In the genomic region with DNA sequence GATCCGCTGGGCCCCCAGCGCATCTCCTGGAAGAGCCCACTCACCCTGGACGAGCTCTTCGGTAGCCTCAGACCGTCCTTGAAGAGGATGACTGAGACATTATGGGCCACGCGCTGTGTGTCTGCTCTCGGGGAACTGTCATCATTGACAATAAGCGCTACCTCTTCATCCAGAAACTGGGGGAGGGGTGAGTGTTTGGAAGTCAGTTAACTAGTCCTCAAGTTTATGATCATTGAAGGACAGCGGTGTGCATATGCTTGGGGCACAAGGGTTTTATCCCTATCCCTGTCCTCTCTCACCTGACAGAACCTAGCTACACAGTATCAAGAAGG, we compare ENCODE assay signal across 8 cellular contexts. TPM values are rescaled to one million over a fixed set of nuclear protein-coding genes. Genes with fewer than 3 reads are reported as not detected.
A peak's percentile ranks its signal among the peaks of the same experiment; 100 is the strongest.
DNase-seq lines count a peak whose midpoint lies in the region; FAIRE-seq and TF ChIP-seq lines count a peak whose summit lies in the region.

No MANE protein-coding gene starts in this region.

- in situ Hi-C loops in GM13976 (cut with MboI; ENCODE audit: low sequenced_read_pairs, unreplicated experiment), result no loop called here

- H3K27ac ChIP-seq in kidney (ENCODE audit: low read depth in 2 of 2, low read length in 2 of 2), result peak overlapping the region; percentile 96 to 98
- H3K27ac ChIP-seq in subcutaneous abdominal adipose tissue (ENCODE audit: low read depth, low read length), result peak overlapping the region; percentile 83

- no peaks in the 10 kb centered on the region for H3K27me3 ChIP-seq in subcutaneous abdominal adipose tissue (ENCODE audit: control insufficient read depth in 5 of 5, insufficient read depth in 4 of 5, low read length in 5 of 5)

- no peaks in the 10 kb centered on the region for H3K9me3 Mint-ChIP-seq in activated naive CD8-positive, alpha-beta T cell (ENCODE audit: low read depth)

- H3K36me3 ChIP-seq in kidney (ENCODE audit: control insufficient read depth in 1 of 2, insufficient read depth in 2 of 2, low read length in 2 of 2) (peaks cover 3 to 6% of the 10 kb centered on the region in 2 donors), subcutaneous abdominal adipose tissue (ENCODE audit: control insufficient read depth in 5 of 5, insufficient read depth in 5 of 5, low read length in 5 of 5) (peaks cover 0 to 35% (median 15%) of the 10 kb centered on the region in 5 donors)

- peak overlapping the region; percentile 97 for H3K4me3 Mint-ChIP-seq in activated naive CD8-positive, alpha-beta T cell

- peaks cover under 1% of the 10 kb centered on the region for H3K36me3 Mint-ChIP-seq in activated naive CD8-positive, alpha-beta T cell

- H3K9ac ChIP-seq in kidney (ENCODE audit: low read length in 2 of 2) (peak overlapping the region; percentile 91 to 98), subcutaneous abdominal adipose tissue (ENCODE audit: low read length in 5 of 5) (peak overlapping the region; percentile 68 to 93 (median 92))

- H3K4me1 ChIP-seq in kidney (ENCODE audit: control insufficient read depth in 1 of 2, insufficient read depth in 1 of 2, low read depth in 1 of 2, low read length in 2 of 2) (peaks cover 45 to 59% of the 10 kb centered on the region in 2 donors), subcutaneous abdominal adipose tissue (ENCODE audit: control insufficient read depth in 5 of 5, insufficient read depth in 5 of 5, low read length in 5 of 5) (peaks cover 9 to 64% (median 52%) of the 10 kb centered on the region in 5 donors)

- H3K4me3 ChIP-seq in kidney (ENCODE audit: low read length in 2 of 2) (peak overlapping the region; percentile 77 to 92), subcutaneous abdominal adipose tissue (ENCODE audit: low read depth in 1 of 5, low read length in 5 of 5) (peak overlapping the region; percentile 84 to 98 (median 92))

- TF ChIP-seq CTCF in kidney (IDR thresholded peaks at IDR 0.05; ENCODE audit: borderline replicate concordance, extremely low read depth, insufficient read depth) (no peak), GM13976 (IDR thresholded peaks at IDR 0.05; ENCODE audit: borderline replicate concordance, control extremely low read depth, extremely low read depth, insufficient read depth, missing control alignments) (no peak)

- DNase-seq in activated CD4-positive, alpha-beta T cell treated with anti-CD3 and anti-CD28 coated beads for 48 hours, result peak; percentile 40
- no peak for DNase-seq in activated CD4-positive, alpha-beta T cell treated with anti-CD3 and anti-CD28 coated beads for 1 hour
- DNase-seq in kidney (no peak), GM13976 (ENCODE audit: low spot score) (no peak), epidermal melanocyte (ENCODE audit: insufficient read length, low spot score) (no peak), OCI-M2 (lab: John Stamatoyannopoulos, UW; ENCODE audit: unreplicated experiment) (no peak)

- H3K9me3 ChIP-seq in kidney (ENCODE audit: control insufficient read depth in 1 of 2, low read length in 2 of 2) (no peaks in the 10 kb centered on the region), subcutaneous abdominal adipose tissue (ENCODE audit: control insufficient read depth in 5 of 5, low read length in 5 of 5) (no peaks in the 10 kb centered on the region)

- H3K27me3 Mint-ChIP-seq in activated naive CD8-positive, alpha-beta T cell, result no peaks in the 10 kb centered on the region

- peaks cover 61% of the 10 kb centered on the region for H3K4me1 Mint-ChIP-seq in activated naive CD8-positive, alpha-beta T cell (ENCODE audit: low read depth)

- peak overlapping the region; percentile 97 for H3K27ac Mint-ChIP-seq in activated naive CD8-positive, alpha-beta T cell

- intact Hi-C loops in kidney (cut with DNase I), result no loop called here

- FAIRE-seq in kidney (lab: Jason Lieb, UNC), result no peak

RNA-seq across cellular contexts. Expression of gene STK16, which starts 0.6 kb away (rescaled TPM):
- total RNA-seq in kidney, result 29.9 TPM
- polyA plus RNA-seq in kidney (ENCODE audit: insufficient read depth, low read depth, low replicate concordance), result 53.8 TPM

RNA-seq across cellular contexts. Expression of gene GLB1L, which starts 0.6 kb away (rescaled TPM):
- 20.6 TPM for total RNA-seq in kidney
- 19.7 TPM for polyA plus RNA-seq in kidney (ENCODE audit: insufficient read depth, low read depth, low replicate concordance)

RNA-seq across cellular contexts. Expression of gene TUBA4B, which starts 7.2 kb away (rescaled TPM):
- total RNA-seq in kidney, result 0.98 TPM
- polyA plus RNA-seq in kidney (ENCODE audit: insufficient read depth, low read depth, low replicate concordance), result 15.4 TPM

RNA-seq across cellular contexts. Expression of gene TUBA4A, which starts 7.9 kb away (rescaled TPM):
- 49.4 TPM for total RNA-seq in kidney
- polyA plus RNA-seq in kidney (ENCODE audit: insufficient read depth, low read depth, low replicate concordance), result 156 TPM

RNA-seq across cellular contexts. Expression of gene ANKZF1, which starts 16.3 kb away (rescaled TPM):
- total RNA-seq in kidney, result 48.9 TPM
- 26.6 TPM for polyA plus RNA-seq in kidney (ENCODE audit: insufficient read depth, low read depth, low replicate concordance)
